1 cellular context compared by ENCODE assay signal in the genomic region with DNA sequence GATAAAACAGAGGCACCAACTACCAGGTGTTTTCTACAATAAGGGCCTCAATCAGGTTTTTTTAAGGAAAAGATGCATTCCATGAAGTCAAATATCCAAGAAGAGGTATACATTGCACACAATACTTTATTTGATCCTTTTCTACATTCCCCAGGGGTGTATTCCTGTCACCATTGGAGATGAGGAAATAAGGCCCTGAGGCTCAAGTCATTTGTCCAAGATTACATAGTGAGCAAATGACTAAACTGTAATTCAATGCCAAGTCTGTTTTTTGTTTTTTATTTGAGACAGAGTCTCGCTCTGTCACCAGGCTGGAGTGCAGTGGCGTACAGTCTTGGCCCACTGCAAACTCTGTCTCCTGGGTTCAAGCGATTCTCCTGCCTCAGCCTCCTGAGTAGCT.
TF ChIP-seq lines count a peak whose summit lies in the region.

No MANE protein-coding gene starts in this region.

TF ChIP-seq in HepG2, 621 proteins besides CTCF, POLR2A, EP300 and RAD21 (continued from another document):
- TF ChIP-seq, protein P1, sequence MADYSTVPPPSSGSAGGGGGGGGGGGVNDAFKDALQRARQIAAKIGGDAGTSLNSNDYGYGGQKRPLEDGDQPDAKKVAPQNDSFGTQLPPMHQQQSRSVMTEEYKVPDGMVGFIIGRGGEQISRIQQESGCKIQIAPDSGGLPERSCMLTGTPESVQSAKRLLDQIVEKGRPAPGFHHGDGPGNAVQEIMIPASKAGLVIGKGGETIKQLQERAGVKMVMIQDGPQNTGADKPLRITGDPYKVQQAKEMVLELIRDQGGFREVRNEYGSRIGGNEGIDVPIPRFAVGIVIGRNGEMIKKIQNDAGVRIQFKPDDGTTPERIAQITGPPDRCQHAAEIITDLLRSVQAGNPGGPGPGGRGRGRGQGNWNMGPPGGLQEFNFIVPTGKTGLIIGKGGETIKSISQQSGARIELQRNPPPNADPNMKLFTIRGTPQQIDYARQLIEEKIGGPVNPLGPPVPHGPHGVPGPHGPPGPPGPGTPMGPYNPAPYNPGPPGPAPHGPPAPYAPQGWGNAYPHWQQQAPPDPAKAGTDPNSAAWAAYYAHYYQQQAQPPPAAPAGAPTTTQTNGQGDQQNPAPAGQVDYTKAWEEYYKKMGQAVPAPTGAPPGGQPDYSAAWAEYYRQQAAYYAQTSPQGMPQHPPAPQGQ (CRISPR knock-in tag; IDR thresholded peaks at IDR 0.05; ENCODE audit: borderline replicate concordance): no peak
- TF ChIP-seq EED (CRISPR knock-in tag; IDR thresholded peaks at IDR 0.05): no peak
TF ChIP-seq in HepG2: peak in this region for 0.
